Comparison of ENCODE assay signal across 15 cellular contexts in the genomic region with DNA sequence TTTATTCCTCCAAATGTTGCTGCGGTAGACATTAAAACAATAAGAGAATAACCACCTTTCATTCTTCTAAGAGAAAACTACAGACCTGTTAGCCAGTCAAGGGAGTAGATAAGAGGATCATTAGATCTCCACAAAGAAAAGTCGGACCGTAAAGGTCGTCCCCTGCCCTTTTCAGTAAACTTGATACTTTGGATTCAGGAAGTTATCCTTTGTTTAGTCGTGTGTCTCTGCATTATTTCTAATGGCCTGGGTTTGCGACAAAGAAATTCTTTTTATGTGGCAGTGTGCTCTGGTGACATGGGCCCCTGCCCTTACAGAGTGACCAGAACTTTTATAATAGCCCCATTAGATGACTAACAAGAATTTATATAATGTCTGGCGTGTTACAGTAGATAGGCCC.
"Had no signal": no experiment of that assay in that cellular context is flagged by ENCODE, and none has a peak within 500 bp of the region (broad histone marks: within the 10 kb centered on the region; RNA-seq: fewer than 3 reads in every experiment).

No MANE protein-coding gene starts in this region.

- DNase-seq: activated B cell treated with CpG ODN at 0.5 μM for 24 hours; activated CD4-positive, alpha-beta T cell treated with anti-CD3 and anti-CD28 coated beads, Interleukin-2, amount 10 ng/mL, durations not matched to agents 24 days and 14 days; activated naive CD4-positive, alpha-beta T cell treated with anti-CD3 and anti-CD28 coated beads, Interleukin-2, amount 10 ng/mL, durations not matched to agents 7 days and 5 days; central memory CD4-positive, alpha-beta T cell; esophagus squamous epithelium; foreskin fibroblast; left lung; occipital lobe; psoas muscle; SHP77; T-helper 2 cell had no signal

- H3K36me3 ChIP-seq: esophagus squamous epithelium, left lung, tibial nerve had no signal

- ATAC-seq: activated T-helper 17 cell treated with anti-CD3 and anti-CD28 coated beads, Interleukin-2, amount 50 U/mL, for 72 hours; left lung; psoas muscle; stimulated activated effector memory CD8-positive, alpha-beta T cell treated with anti-CD3 and anti-CD28 coated beads, Interleukin-12 subunit alpha, Interleukin-12 subunit beta, amount 100 ng/mL, for 72 hours had no signal

- H3K4me3 ChIP-seq: esophagus squamous epithelium, left lung, psoas muscle, skin epidermis, tibial nerve had no signal

- H3K9me3 ChIP-seq: esophagus squamous epithelium, left lung, psoas muscle, tibial nerve had no signal

- H3K27ac ChIP-seq: left lung, psoas muscle, skin epidermis, tibial nerve had no signal

- H3K27me3 ChIP-seq: esophagus squamous epithelium, left lung, tibial nerve had no signal
